In genomic region chr9:20658246-20658667, GRCh38 we compare ENCODE assay signal across 8 cellular contexts. TPM values are rescaled to one million over a fixed set of nuclear protein-coding genes. Genes with fewer than 3 reads are reported as not detected.
A peak's percentile ranks its signal among the peaks of the same experiment; 100 is the strongest.
DNase-seq lines count a peak whose midpoint lies in the region; ATAC-seq and TF ChIP-seq lines count a peak whose summit lies in the region.
"Not testable (repeated sequence)": the region's sequence is repeated elsewhere in the genome, so short reads cannot be mapped to it uniquely, and the experiment has no call there.

No MANE protein-coding gene starts in this region.

- not testable (repeated sequence) for H3K4me1 ChIP-seq in HAP-1; mucosa of rectum (ENCODE audit: control insufficient read depth in 2 of 2, insufficient read depth in 2 of 2, low read length in 2 of 2); vagina
- peaks cover 25% of the 10 kb centered on the region for H3K4me1 ChIP-seq in cardiac muscle cell (ENCODE audit: low read depth)

- not testable (repeated sequence) for H3K9me3 Mint-ChIP-seq in central memory CD8-positive, alpha-beta T cell

- H3K36me3 Mint-ChIP-seq in central memory CD8-positive, alpha-beta T cell (ENCODE audit: insufficient read depth) = not testable (repeated sequence)

- peak in 1 of 2 experiments; percentile 61 for DNase-seq in HAP-1 (ENCODE audit: low spot score in 2 of 2)
- DNase-seq in activated T-helper 1 cell treated with Interleukin-2 at 50 U/mL for 16 hours (ENCODE audit: low read depth) = peak; percentile 22
- DNase-seq in central memory CD8-positive, alpha-beta T cell (ENCODE audit: low spot score in 2 of 2) = peak in 1 of 2 donors; percentile 28
- DNase-seq in cardiac muscle cell (ENCODE audit: low read depth in 1 of 2, low spot score in 1 of 2); vagina (ENCODE audit: extremely low spot score in 2 of 2): not testable (repeated sequence)

- not testable (repeated sequence) for H3K4me3 Mint-ChIP-seq in central memory CD8-positive, alpha-beta T cell

- in situ Hi-C loops in HAP-1 (cut with MboI; ENCODE audit: low sequenced_read_pairs) = not testable (repeated sequence)

- ATAC-seq in SK-N-SH treated with all-trans-retinoic acid at 6 μM for 48 hours = peak; percentile 45; the same call in 2 of the 3 replicates
- not testable (repeated sequence) for ATAC-seq in central memory CD8-positive, alpha-beta T cell (replicated peaks; ENCODE audit: extremely low read depth, poor library complexity, severe bottlenecking)

- peak overlapping the region in 1 of 2 donors; percentile 51 for H3K9ac ChIP-seq in mucosa of rectum (ENCODE audit: low read depth in 1 of 2, low read length in 2 of 2)

- intact Hi-C loops in vagina (cut with DNase I) = not testable (repeated sequence)

- not testable (repeated sequence) for TF ChIP-seq POLR2A in vagina (IDR thresholded peaks at IDR 0.05)

- not testable (repeated sequence) for TF ChIP-seq CTCF in cardiac muscle cell (IDR thresholded peaks at IDR 0.05; ENCODE audit: low read depth, low read length); vagina (IDR thresholded peaks at IDR 0.05)

- H3K9me3 ChIP-seq in HAP-1; cardiac muscle cell (ENCODE audit: low read depth); mucosa of rectum (ENCODE audit: control insufficient read depth in 2 of 2, low read length in 2 of 2); vagina: not testable (repeated sequence)

- H3K27ac ChIP-seq in cardiac muscle cell (peak overlapping the region; percentile 45), mucosa of rectum (ENCODE audit: low read depth in 2 of 2, low read length in 2 of 2) (peak overlapping the region in 1 of 2 donors; percentile 58), skin epidermis (peak overlapping the region in 10 of 21 experiments; percentile 32 to 75 (median 60))
- H3K27ac ChIP-seq in vagina = not testable (repeated sequence)

- not testable (repeated sequence) for H3K27me3 Mint-ChIP-seq in central memory CD8-positive, alpha-beta T cell

- H3K36me3 ChIP-seq in HAP-1 (replicated peaks); cardiac muscle cell; mucosa of rectum (ENCODE audit: control insufficient read depth in 2 of 2, insufficient read depth in 2 of 2, low read length in 2 of 2); vagina: not testable (repeated sequence)

- H3K4me1 Mint-ChIP-seq in central memory CD8-positive, alpha-beta T cell = not testable (repeated sequence)

- peak overlapping the region; percentile 60 for H3K4me3 ChIP-seq in HAP-1
- H3K4me3 ChIP-seq in cardiac muscle cell = peak overlapping the region; percentile 52
- peak overlapping the region; percentile 77 to 81 for H3K4me3 ChIP-seq in mucosa of rectum (ENCODE audit: low read length in 2 of 2)
- peak overlapping the region; percentile 20 to 49 (median 42) for H3K4me3 ChIP-seq in skin epidermis
- peak overlapping the region; percentile 46 to 48 for H3K4me3 ChIP-seq in vagina

- not testable (repeated sequence) for H3K27me3 ChIP-seq in HAP-1 (ENCODE audit: low read depth); cardiac muscle cell; mucosa of rectum (ENCODE audit: control insufficient read depth in 2 of 2, insufficient read depth in 2 of 2, low read length in 2 of 2); vagina

- H3K27ac Mint-ChIP-seq in central memory CD8-positive, alpha-beta T cell (ENCODE audit: low read depth) = peak overlapping the region; percentile 60

RNA-seq across cellular contexts. Expression of gene FOCAD, which starts 25.8 kb away (rescaled TPM):
- total RNA-seq in cardiac muscle cell (52.0 and 57.0 TPM in 2 replicates), vagina (39.8 TPM)
- 32.9 and 47.0 TPM in 2 replicates for polyA plus RNA-seq in cardiac muscle cell

RNA-seq across cellular contexts. Expression of gene MLLT3, which starts 36.0 kb away (rescaled TPM):
- total RNA-seq in cardiac muscle cell (44.6 and 58.3 TPM in 2 replicates), vagina (8.8 TPM)
- polyA plus RNA-seq in cardiac muscle cell = 40.0 and 51.5 TPM in 2 replicates
